1 cellular context compared by ENCODE assay signal in the genomic region with DNA sequence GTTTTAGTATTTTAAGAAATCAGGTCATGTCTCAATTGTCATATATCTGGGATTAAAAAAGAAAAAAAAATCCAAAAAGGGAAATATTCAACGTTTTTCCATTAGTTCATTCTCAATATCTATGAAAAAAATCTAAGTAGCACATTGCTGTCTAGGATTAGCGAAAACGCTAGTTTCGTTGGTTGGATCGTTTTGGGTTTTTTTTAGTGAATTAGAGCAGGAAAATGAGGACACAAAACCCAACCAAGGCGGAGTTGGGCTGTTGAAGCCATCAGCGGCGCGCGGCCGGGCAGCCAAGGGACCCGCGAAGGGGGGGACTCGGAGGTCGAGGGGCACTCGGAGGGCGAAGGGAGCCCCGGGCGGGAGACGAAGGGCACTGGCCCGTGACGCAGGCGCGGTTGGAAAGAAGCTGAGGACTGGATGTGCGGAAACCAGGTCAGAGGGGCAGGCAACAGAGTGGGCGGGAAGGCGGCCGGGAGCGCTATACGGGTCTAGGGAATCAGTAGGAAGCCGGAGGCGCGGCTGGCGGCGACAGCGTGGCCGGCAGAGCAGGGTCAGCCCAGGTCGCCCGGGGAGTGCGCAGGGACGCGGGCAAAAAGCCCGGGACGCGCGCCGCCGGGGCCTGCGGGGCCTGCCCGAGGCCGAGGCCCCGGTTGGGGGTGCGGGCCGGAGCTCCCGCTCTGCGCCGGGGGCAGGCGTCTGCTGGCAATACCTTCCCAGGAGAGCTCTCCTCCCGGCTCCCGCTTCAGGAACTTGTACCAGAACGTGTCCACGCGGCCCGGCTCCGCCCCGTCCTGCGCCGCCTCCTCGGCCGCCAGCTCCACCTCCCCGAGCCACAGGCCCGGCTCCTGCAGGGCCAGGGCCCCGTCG.
TF ChIP-seq lines count a peak whose summit lies in the region.

No MANE protein-coding gene starts in this region.

TF ChIP-seq in GM12878, 131 proteins besides CTCF, POLR2A, EP300 and RAD21 (continued from another document and continues in another):
- TF ChIP-seq, protein P1, sequence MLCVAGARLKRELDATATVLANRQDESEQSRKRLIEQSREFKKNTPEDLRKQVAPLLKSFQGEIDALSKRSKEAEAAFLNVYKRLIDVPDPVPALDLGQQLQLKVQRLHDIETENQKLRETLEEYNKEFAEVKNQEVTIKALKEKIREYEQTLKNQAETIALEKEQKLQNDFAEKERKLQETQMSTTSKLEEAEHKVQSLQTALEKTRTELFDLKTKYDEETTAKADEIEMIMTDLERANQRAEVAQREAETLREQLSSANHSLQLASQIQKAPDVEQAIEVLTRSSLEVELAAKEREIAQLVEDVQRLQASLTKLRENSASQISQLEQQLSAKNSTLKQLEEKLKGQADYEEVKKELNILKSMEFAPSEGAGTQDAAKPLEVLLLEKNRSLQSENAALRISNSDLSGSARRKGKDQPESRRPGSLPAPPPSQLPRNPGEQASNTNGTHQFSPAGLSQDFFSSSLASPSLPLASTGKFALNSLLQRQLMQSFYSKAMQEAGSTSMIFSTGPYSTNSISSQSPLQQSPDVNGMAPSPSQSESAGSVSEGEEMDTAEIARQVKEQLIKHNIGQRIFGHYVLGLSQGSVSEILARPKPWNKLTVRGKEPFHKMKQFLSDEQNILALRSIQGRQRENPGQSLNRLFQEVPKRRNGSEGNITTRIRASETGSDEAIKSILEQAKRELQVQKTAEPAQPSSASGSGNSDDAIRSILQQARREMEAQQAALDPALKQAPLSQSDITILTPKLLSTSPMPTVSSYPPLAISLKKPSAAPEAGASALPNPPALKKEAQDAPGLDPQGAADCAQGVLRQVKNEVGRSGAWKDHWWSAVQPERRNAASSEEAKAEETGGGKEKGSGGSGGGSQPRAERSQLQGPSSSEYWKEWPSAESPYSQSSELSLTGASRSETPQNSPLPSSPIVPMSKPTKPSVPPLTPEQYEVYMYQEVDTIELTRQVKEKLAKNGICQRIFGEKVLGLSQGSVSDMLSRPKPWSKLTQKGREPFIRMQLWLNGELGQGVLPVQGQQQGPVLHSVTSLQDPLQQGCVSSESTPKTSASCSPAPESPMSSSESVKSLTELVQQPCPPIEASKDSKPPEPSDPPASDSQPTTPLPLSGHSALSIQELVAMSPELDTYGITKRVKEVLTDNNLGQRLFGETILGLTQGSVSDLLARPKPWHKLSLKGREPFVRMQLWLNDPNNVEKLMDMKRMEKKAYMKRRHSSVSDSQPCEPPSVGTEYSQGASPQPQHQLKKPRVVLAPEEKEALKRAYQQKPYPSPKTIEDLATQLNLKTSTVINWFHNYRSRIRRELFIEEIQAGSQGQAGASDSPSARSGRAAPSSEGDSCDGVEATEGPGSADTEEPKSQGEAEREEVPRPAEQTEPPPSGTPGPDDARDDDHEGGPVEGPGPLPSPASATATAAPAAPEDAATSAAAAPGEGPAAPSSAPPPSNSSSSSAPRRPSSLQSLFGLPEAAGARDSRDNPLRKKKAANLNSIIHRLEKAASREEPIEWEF (IDR thresholded peaks at IDR 0.05; ENCODE audit: insufficient replicate concordance, low read depth, low read length) = no peak
- TF ChIP-seq HDAC2 (IDR thresholded peaks at IDR 0.05) (0 out of 2 replicates have a peak, but pooled peaks have one; percentile 22), GABPA (IDR thresholded peaks at IDR 0.05; ENCODE audit: low read depth) (no peak), MTA2 (IDR thresholded peaks at IDR 0.05; ENCODE audit: low read depth) (no peak), WRNIP1 (IDR thresholded peaks at IDR 0.05; ENCODE audit: borderline replicate concordance, low read depth, low read length) (no peak), PAX8 (IDR thresholded peaks at IDR 0.05) (no peak), BACH1 (IDR thresholded peaks at IDR 0.05; ENCODE audit: borderline replicate concordance) (no peak), POU2F2 (IDR thresholded peaks at IDR 0.05; ENCODE audit: borderline replicate concordance, low read depth, low read length) (no peak; the same call in 2 of the 3 replicates), IKZF1 (conservative IDR thresholded peaks at IDR 0.05) (peak; percentile 88), NR2F1 (conservative IDR thresholded peaks at IDR 0.05) (peak; percentile 97), CBFB (IDR thresholded peaks at IDR 0.05; ENCODE audit: low read depth) (no peak), SRF (IDR thresholded peaks at IDR 0.05; ENCODE audit: low read depth in 2 of 2, low read length in 2 of 2) (no peak), BMI1 (IDR thresholded peaks at IDR 0.05; ENCODE audit: borderline replicate concordance) (no peak), KLF5 (IDR thresholded peaks at IDR 0.05; ENCODE audit: partially characterized antibody) (peak; percentile 15), POLR2AphosphoS5 (IDR thresholded peaks at IDR 0.05; ENCODE audit: low read length) (peak; percentile 60), CREM (IDR thresholded peaks at IDR 0.05; ENCODE audit: low read depth) (no peak), SMC3 (IDR thresholded peaks at IDR 0.05; ENCODE audit: borderline replicate concordance, low read length) (no peak), ZBED1 (IDR thresholded peaks at IDR 0.05; ENCODE audit: borderline replicate concordance) (no peak), ESRRA (IDR thresholded peaks at IDR 0.05; ENCODE audit: low read length) (no peak), EGR1 (IDR thresholded peaks at IDR 0.05; ENCODE audit: borderline replicate concordance in 1 of 2, low read depth in 2 of 2, low read length in 2 of 2) (peak in 1 of 2 experiments; percentile 56; a peak in 1 of 3 replicates), MYB (IDR thresholded peaks at IDR 0.05; ENCODE audit: borderline replicate concordance, low read depth, low read length) (no peak), MEF2B (IDR thresholded peaks at IDR 0.05; ENCODE audit: partially characterized antibody, poor library complexity, severe bottlenecking) (peak; percentile 32), CBX5 (IDR thresholded peaks at IDR 0.05; ENCODE audit: low read depth) (0 out of 2 replicates have a peak, but pooled peaks have one; percentile 23), SIN3A (IDR thresholded peaks at IDR 0.05; ENCODE audit: low read depth, low read length) (0 out of 2 replicates have a peak, but pooled peaks have one; percentile 14), TARDBP (IDR thresholded peaks at IDR 0.05; ENCODE audit: borderline replicate concordance) (no peak), JUND (IDR thresholded peaks at IDR 0.05; ENCODE audit: low read depth, low read length) (no peak)
- TF ChIP-seq, protein P2, sequence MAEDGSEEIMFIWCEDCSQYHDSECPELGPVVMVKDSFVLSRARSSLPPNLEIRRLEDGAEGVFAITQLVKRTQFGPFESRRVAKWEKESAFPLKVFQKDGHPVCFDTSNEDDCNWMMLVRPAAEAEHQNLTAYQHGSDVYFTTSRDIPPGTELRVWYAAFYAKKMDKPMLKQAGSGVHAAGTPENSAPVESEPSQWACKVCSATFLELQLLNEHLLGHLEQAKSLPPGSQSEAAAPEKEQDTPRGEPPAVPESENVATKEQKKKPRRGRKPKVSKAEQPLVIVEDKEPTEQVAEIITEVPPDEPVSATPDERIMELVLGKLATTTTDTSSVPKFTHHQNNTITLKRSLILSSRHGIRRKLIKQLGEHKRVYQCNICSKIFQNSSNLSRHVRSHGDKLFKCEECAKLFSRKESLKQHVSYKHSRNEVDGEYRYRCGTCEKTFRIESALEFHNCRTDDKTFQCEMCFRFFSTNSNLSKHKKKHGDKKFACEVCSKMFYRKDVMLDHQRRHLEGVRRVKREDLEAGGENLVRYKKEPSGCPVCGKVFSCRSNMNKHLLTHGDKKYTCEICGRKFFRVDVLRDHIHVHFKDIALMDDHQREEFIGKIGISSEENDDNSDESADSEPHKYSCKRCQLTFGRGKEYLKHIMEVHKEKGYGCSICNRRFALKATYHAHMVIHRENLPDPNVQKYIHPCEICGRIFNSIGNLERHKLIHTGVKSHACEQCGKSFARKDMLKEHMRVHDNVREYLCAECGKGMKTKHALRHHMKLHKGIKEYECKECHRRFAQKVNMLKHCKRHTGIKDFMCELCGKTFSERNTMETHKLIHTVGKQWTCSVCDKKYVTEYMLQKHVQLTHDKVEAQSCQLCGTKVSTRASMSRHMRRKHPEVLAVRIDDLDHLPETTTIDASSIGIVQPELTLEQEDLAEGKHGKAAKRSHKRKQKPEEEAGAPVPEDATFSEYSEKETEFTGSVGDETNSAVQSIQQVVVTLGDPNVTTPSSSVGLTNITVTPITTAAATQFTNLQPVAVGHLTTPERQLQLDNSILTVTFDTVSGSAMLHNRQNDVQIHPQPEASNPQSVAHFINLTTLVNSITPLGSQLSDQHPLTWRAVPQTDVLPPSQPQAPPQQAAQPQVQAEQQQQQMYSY (CRISPR knock-in tag; IDR thresholded peaks at IDR 0.05) = no peak
- TF ChIP-seq, protein P3, sequence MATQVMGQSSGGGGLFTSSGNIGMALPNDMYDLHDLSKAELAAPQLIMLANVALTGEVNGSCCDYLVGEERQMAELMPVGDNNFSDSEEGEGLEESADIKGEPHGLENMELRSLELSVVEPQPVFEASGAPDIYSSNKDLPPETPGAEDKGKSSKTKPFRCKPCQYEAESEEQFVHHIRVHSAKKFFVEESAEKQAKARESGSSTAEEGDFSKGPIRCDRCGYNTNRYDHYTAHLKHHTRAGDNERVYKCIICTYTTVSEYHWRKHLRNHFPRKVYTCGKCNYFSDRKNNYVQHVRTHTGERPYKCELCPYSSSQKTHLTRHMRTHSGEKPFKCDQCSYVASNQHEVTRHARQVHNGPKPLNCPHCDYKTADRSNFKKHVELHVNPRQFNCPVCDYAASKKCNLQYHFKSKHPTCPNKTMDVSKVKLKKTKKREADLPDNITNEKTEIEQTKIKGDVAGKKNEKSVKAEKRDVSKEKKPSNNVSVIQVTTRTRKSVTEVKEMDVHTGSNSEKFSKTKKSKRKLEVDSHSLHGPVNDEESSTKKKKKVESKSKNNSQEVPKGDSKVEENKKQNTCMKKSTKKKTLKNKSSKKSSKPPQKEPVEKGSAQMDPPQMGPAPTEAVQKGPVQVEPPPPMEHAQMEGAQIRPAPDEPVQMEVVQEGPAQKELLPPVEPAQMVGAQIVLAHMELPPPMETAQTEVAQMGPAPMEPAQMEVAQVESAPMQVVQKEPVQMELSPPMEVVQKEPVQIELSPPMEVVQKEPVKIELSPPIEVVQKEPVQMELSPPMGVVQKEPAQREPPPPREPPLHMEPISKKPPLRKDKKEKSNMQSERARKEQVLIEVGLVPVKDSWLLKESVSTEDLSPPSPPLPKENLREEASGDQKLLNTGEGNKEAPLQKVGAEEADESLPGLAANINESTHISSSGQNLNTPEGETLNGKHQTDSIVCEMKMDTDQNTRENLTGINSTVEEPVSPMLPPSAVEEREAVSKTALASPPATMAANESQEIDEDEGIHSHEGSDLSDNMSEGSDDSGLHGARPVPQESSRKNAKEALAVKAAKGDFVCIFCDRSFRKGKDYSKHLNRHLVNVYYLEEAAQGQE (IDR thresholded peaks at IDR 0.05; ENCODE audit: low read depth, low read length) = 0 out of 2 replicates have a peak, but pooled peaks have one; percentile 4
- TF ChIP-seq, protein P4, sequence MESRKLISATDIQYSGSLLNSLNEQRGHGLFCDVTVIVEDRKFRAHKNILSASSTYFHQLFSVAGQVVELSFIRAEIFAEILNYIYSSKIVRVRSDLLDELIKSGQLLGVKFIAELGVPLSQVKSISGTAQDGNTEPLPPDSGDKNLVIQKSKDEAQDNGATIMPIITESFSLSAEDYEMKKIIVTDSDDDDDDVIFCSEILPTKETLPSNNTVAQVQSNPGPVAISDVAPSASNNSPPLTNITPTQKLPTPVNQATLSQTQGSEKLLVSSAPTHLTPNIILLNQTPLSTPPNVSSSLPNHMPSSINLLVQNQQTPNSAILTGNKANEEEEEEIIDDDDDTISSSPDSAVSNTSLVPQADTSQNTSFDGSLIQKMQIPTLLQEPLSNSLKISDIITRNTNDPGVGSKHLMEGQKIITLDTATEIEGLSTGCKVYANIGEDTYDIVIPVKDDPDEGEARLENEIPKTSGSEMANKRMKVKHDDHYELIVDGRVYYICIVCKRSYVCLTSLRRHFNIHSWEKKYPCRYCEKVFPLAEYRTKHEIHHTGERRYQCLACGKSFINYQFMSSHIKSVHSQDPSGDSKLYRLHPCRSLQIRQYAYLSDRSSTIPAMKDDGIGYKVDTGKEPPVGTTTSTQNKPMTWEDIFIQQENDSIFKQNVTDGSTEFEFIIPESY (IDR thresholded peaks at IDR 0.05) = no peak
- TF ChIP-seq, protein P5, sequence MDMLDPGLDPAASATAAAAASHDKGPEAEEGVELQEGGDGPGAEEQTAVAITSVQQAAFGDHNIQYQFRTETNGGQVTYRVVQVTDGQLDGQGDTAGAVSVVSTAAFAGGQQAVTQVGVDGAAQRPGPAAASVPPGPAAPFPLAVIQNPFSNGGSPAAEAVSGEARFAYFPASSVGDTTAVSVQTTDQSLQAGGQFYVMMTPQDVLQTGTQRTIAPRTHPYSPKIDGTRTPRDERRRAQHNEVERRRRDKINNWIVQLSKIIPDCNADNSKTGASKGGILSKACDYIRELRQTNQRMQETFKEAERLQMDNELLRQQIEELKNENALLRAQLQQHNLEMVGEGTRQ (IDR thresholded peaks at IDR 0.05; ENCODE audit: borderline replicate concordance, low read depth, low read length) = no peak
- TF ChIP-seq, protein P6, sequence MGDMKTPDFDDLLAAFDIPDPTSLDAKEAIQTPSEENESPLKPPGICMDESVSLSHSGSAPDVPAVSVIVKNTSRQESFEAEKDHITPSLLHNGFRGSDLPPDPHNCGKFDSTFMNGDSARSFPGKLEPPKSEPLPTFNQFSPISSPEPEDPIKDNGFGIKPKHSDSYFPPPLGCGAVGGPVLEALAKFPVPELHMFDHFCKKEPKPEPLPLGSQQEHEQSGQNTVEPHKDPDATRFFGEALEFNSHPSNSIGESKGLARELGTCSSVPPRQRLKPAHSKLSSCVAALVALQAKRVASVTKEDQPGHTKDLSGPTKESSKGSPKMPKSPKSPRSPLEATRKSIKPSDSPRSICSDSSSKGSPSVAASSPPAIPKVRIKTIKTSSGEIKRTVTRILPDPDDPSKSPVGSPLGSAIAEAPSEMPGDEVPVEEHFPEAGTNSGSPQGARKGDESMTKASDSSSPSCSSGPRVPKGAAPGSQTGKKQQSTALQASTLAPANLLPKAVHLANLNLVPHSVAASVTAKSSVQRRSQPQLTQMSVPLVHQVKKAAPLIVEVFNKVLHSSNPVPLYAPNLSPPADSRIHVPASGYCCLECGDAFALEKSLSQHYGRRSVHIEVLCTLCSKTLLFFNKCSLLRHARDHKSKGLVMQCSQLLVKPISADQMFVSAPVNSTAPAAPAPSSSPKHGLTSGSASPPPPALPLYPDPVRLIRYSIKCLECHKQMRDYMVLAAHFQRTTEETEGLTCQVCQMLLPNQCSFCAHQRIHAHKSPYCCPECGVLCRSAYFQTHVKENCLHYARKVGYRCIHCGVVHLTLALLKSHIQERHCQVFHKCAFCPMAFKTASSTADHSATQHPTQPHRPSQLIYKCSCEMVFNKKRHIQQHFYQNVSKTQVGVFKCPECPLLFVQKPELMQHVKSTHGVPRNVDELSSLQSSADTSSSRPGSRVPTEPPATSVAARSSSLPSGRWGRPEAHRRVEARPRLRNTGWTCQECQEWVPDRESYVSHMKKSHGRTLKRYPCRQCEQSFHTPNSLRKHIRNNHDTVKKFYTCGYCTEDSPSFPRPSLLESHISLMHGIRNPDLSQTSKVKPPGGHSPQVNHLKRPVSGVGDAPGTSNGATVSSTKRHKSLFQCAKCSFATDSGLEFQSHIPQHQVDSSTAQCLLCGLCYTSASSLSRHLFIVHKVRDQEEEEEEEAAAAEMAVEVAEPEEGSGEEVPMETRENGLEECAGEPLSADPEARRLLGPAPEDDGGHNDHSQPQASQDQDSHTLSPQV (IDR thresholded peaks at IDR 0.05) = 0 out of 2 replicates have a peak, but pooled peaks have one; percentile 6
